ENCODE assay signal across 19 cellular contexts in the genomic region with DNA sequence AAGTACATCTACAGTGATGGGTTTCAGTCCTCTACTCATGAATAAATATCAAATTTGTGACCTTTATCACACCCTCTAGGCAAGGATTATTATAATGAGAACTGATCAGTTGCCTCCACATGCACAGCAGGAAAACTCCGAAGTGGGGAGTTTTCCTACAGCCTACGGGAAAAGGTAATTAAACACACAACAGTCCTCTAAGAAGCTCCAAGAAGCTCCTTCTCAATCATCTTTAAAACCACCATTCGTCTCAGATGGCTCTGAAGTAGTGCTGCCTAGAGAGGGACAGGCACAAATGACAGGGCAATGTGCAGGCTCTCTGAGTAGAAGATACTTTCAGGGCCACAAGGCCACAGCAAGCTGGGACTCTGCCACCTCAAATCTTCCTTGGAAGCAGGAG. TPM values are rescaled to one million over a fixed set of nuclear protein-coding genes. Genes with fewer than 3 reads are reported as not detected.
DNase-seq lines count a peak whose midpoint lies in the region; ATAC-seq and TF ChIP-seq lines count a peak whose summit lies in the region.
"Had no signal": no experiment of that assay in that cellular context is flagged by ENCODE, and none has a peak within 500 bp of the region (broad histone marks: within the 10 kb centered on the region; RNA-seq: fewer than 3 reads in every experiment).

No MANE protein-coding gene starts in this region.

- DNase-seq in Daoy (ENCODE audit: low read depth) (peak; percentile 42), HT1080 (ENCODE audit: low read depth) (peak; percentile 22), brain microvascular endothelial cell (no peak), osteoblast (ENCODE audit: insufficient read length, low spot score, missing footprints) (no peak), stomach (no peak)
- DNase-seq: activated CD4-positive, alpha-beta T cell treated with anti-CD3 and anti-CD28 coated beads for 1 hour; activated effector memory CD4-positive, alpha-beta T cell treated with anti-CD3 and anti-CD28 coated beads, Interleukin-2, amount 50 U/mL, for 16 hours; BE2C; COR-L47; lower lobe of right lung; NCI-H146; NCI-H2171 treated with DMSO at 0.1 percent for 48 hours; NCI-H69; ovary; sigmoid colon had no signal

- H3K27me3 ChIP-seq in brain microvascular endothelial cell (replicated peaks) (no peaks in the 10 kb centered on the region), osteoblast (ENCODE audit: insufficient read depth, low read length) (no peaks in the 10 kb centered on the region), stomach (no peaks in the 10 kb centered on the region)
- H3K27me3 ChIP-seq: BE2C, ovary, sigmoid colon, tibial nerve had no signal

- no peaks in the 10 kb centered on the region for H3K36me3 ChIP-seq in brain microvascular endothelial cell (replicated peaks)
- H3K36me3 ChIP-seq in osteoblast (ENCODE audit: insufficient read depth, low read length) = no peaks in the 10 kb centered on the region
- no peaks in the 10 kb centered on the region for H3K36me3 ChIP-seq in stomach
- H3K36me3 ChIP-seq: BE2C, lower lobe of right lung, ovary, sigmoid colon, tibial nerve had no signal

- 25 to 61% (median 40%) methylated on average over 3 of the region's 3 CpGs for WGBS in stomach, 5 donors

- no peak for TF ChIP-seq EP300 in stomach (IDR thresholded peaks at IDR 0.05)

- H3K9me3 ChIP-seq in osteoblast (ENCODE audit: low read depth, low read length) (no peaks in the 10 kb centered on the region), stomach (no peaks in the 10 kb centered on the region)
- H3K9me3 ChIP-seq: BE2C, lower lobe of right lung, ovary, sigmoid colon, tibial nerve had no signal

- in situ Hi-C loops in brain microvascular endothelial cell (cut with HindIII; ENCODE audit: low pct_ligation_motif_present, low sequenced_read_pairs) = no loop called here

- peaks cover 64% of the 10 kb centered on the region for H3K4me1 ChIP-seq in osteoblast (ENCODE audit: insufficient read depth, low read length)
- peaks cover 9 to 26% (median 19%) of the 10 kb centered on the region in 4 donors for H3K4me1 ChIP-seq in stomach
- H3K4me1 ChIP-seq: BE2C had no signal

- no peaks in the 10 kb centered on the region for H4K20me1 ChIP-seq in osteoblast (ENCODE audit: insufficient read depth, low read length)

- no peak for TF ChIP-seq POLR2A in stomach (IDR thresholded peaks at IDR 0.05)

- H3K4me3 ChIP-seq in brain microvascular endothelial cell (ENCODE audit: low read depth, low read length) (no peak overlapping the region), osteoblast (ENCODE audit: insufficient read depth, low read length) (no peak overlapping the region), stomach (no peak overlapping the region)
- H3K4me3 ChIP-seq: lower lobe of right lung, ovary, sigmoid colon, tibial nerve had no signal

- TF ChIP-seq CTCF in brain microvascular endothelial cell (IDR thresholded peaks at IDR 0.05; ENCODE audit: low read depth, low read length, missing control alignments) = no peak
- no peak for TF ChIP-seq CTCF in osteoblast (IDR thresholded peaks at IDR 0.05; ENCODE audit: extremely low read depth, low read depth, low read length)
- TF ChIP-seq CTCF in stomach (IDR thresholded peaks at IDR 0.05) = no peak

- no peak overlapping the region for H2AFZ ChIP-seq in osteoblast (ENCODE audit: low read length)

- H3K79me2 ChIP-seq in osteoblast (ENCODE audit: insufficient read depth, low read length) = peaks cover 8% of the 10 kb centered on the region

- H3K4me2 ChIP-seq in osteoblast (ENCODE audit: insufficient read depth, low read length) = no peak overlapping the region

- ATAC-seq in HG03571 (IDR thresholded peaks at IDR 0.05; ENCODE audit: unreplicated experiment) = no peak
- no peak for ATAC-seq in GM18909 (IDR thresholded peaks at IDR 0.05; ENCODE audit: poor library complexity, unreplicated experiment)
- ATAC-seq: lower lobe of right lung; stimulated activated effector memory CD8-positive, alpha-beta T cell treated with anti-CD3 and anti-CD28 coated beads, Interleukin-12 subunit alpha, Interleukin-12 subunit beta, amount 100 ng/mL, for 72 hours had no signal

- intact Hi-C loops in stomach (cut with DNase I; ENCODE audit: low total_unique reads) = no loop called here

- H3K27ac ChIP-seq in brain microvascular endothelial cell (peak overlapping the region; percentile 94), osteoblast (ENCODE audit: low read depth, low read length) (peak overlapping the region; percentile 88), stomach (no peak overlapping the region)
- H3K27ac ChIP-seq: lower lobe of right lung, ovary, sigmoid colon, tibial nerve had no signal

RNA-seq across cellular contexts. Expression of a gene that starts 32.3 kb away (rescaled TPM):
- total RNA-seq in Daoy (2014; rRNA removed; shearing (Covaris generic)) = 43.2 and 54.1 TPM in 2 replicates
- total RNA-seq in HT1080 (2014; rRNA removed; shearing (Covaris generic)) = 16.1 and 17.8 TPM in 2 replicates
- polyA plus RNA-seq in HT1080 (2015; cell fraction: cytosol; rRNA removed) = 19.4 and 19.9 TPM in 2 replicates
- 23.4 and 24.7 TPM in 2 replicates for polyA plus RNA-seq in HT1080 (2015; cell fraction: nucleus; rRNA removed)
- 4.7 and 6.5 TPM in 2 replicates for total RNA-seq in osteoblast
- 10 to 100 TPM in 1 of 5 donors, 1 to 10 TPM in 2, under 1 TPM in 2; 0.45 to 15.1 (median 1.8) TPM for total RNA-seq in stomach
- 1 to 10 TPM in 2 of 3 donors, under 1 TPM in 1; 0.88 to 5.7 (median 2.3) TPM for polyA plus RNA-seq in stomach

Comparison
In these comparisons a context has a peak if more than half of its experiments do, and no peak if none do; other contexts are left out.
1. DNase-seq: peak in Daoy (single experiment) and HT1080 (single experiment); none in brain microvascular endothelial cell (single experiment), osteoblast (single experiment) and stomach (single experiment).
2. H3K27ac ChIP-seq: peak in brain microvascular endothelial cell (single experiment) and osteoblast (single experiment); none in stomach (0 of 5).